ENCODE assay signal across 12 cellular contexts in genomic region chr19:17739121-17739875, GRCh38. TPM values are rescaled to one million over a fixed set of nuclear protein-coding genes. Genes with fewer than 3 reads are reported as not detected.
A peak's percentile ranks its signal among the peaks of the same experiment; 100 is the strongest.
DNase-seq lines count a peak whose midpoint lies in the region; ATAC-seq, FAIRE-seq and TF ChIP-seq lines count a peak whose summit lies in the region.
"Had no signal": no experiment of that assay in that cellular context is flagged by ENCODE, and none has a peak within 500 bp of the region (broad histone marks: within the 10 kb centered on the region; RNA-seq: fewer than 3 reads in every experiment).

No MANE protein-coding gene starts in this region.

- no peaks in the 10 kb centered on the region for H3K4me1 Mint-ChIP-seq in Caco-2 (ENCODE audit: low read depth, unreplicated experiment)

- H3K36me3 ChIP-seq in Karpas-422 (ENCODE audit: insufficient read depth, low read length) (peaks cover 5% of the 10 kb centered on the region; the same call in 1 of the 2 replicates), Caco-2 (ENCODE audit: control insufficient read depth, insufficient read depth, low read length) (no peaks in the 10 kb centered on the region)

- no peaks in the 10 kb centered on the region for H3K9me3 Mint-ChIP-seq in Caco-2 (ENCODE audit: unreplicated experiment)
- H3K9me3 Mint-ChIP-seq: activated naive CD8-positive, alpha-beta T cell treated with anti-CD3 and anti-CD28 coated beads, Interleukin-2, amount 10 ng/mL, durations not matched to agents 7 days and 5 days; T-helper 1 cell treated with Interleukin-12 subunit alpha and Interleukin-12 subunit beta and Interleukin-4 antibody, amounts not matched to agents 30 μg/mL and 1 μg/mL, for 36 hours had no signal

- H3K27me3 ChIP-seq in Karpas-422 (ENCODE audit: low read length) (no peaks in the 10 kb centered on the region), Caco-2 (replicated peaks; ENCODE audit: control insufficient read depth, insufficient read depth, low read length) (no peaks in the 10 kb centered on the region)
- H3K27me3 ChIP-seq: vagina had no signal

- POLR2A ChIA-PET in Caco-2 (lab: Charles Lee) = no interaction called here

- intact Hi-C loops in Caco-2 (cut with micrococcal nuclease; ENCODE audit: unreplicated experiment) = no loop called here

- peak; percentile 5 for FAIRE-seq in GM12892 (lab: Jason Lieb, UNC)

- no TSS peak for BruUV-seq in Caco-2 (replicated peaks; lab: Mats Ljungman, UMichigan)

- CTCF ChIA-PET in Caco-2 (lab: Charles Lee) = interaction anchor here (0.5 kb wide), 1 partner anchor 133 kb away, joined by 3 read pairs; no protein-coding TSS in a partner anchor

- ATAC-seq in HG03045 (IDR thresholded peaks at IDR 0.05; ENCODE audit: unreplicated experiment) = no peak

- H3K79me2 ChIP-seq in Karpas-422 (ENCODE audit: low read length) = no peaks in the 10 kb centered on the region

- no peaks in the 10 kb centered on the region for H3K9me2 ChIP-seq in Karpas-422 (replicated peaks; ENCODE audit: insufficient read depth, low read length)

- H3K9me3 ChIP-seq in Karpas-422 (ENCODE audit: low read length) (no peaks in the 10 kb centered on the region), Caco-2 (no peaks in the 10 kb centered on the region)
- H3K9me3 ChIP-seq: vagina had no signal

- H3K4me3 Mint-ChIP-seq in Caco-2 (ENCODE audit: unreplicated experiment) = no peak overlapping the region
- H3K4me3 Mint-ChIP-seq: activated naive CD8-positive, alpha-beta T cell treated with anti-CD3 and anti-CD28 coated beads, Interleukin-2, amount 10 ng/mL, durations not matched to agents 7 days and 5 days; T-helper 1 cell treated with Interleukin-12 subunit alpha and Interleukin-12 subunit beta and Interleukin-4 antibody, amounts not matched to agents 30 μg/mL and 1 μg/mL, for 36 hours had no signal

- H3K4me1 ChIP-seq in Karpas-422 (ENCODE audit: low read length) (peaks cover 18% of the 10 kb centered on the region), Caco-2 (peaks cover 4% of the 10 kb centered on the region)
- H3K4me1 ChIP-seq: vagina had no signal

- no peaks in the 10 kb centered on the region; the same call in 1 of the 2 replicates for H4K20me1 ChIP-seq in Karpas-422 (ENCODE audit: insufficient read depth, low read depth, low read length)

- no peak overlapping the region for H2AFZ ChIP-seq in Karpas-422 (ENCODE audit: low read length)

- H3K9ac ChIP-seq in Karpas-422 (ENCODE audit: low read length) = 0 out of 2 replicates have a peak overlapping the region, but pooled peaks have one; percentile 3

- H3K4me3 ChIP-seq in Karpas-422 (ENCODE audit: low read length) (no peak overlapping the region), Caco-2 (ENCODE audit: low read depth, low read length) (no peak overlapping the region)
- H3K4me3 ChIP-seq: vagina had no signal

- no peak for DNase-seq in GM12892 (ENCODE audit: insufficient read length)
- DNase-seq in Karpas-422 = peak; percentile 75
- DNase-seq in UCSD-AML1 (lab: John Stamatoyannopoulos, UW; ENCODE audit: unreplicated experiment) = peak; percentile 81
- peak; percentile 50 for DNase-seq in myocyte (ENCODE audit: low read depth)
- no peak for DNase-seq in Caco-2
- DNase-seq in AG20443 (ENCODE audit: low spot score) = no peak
- DNase-seq in stimulated activated CD4-positive, alpha-beta T cell treated with anti-CD3 and anti-CD28 coated beads, Interleukin-12 subunit alpha, Interleukin-12 subunit beta, amount 100 ng/mL, for 4 hours = no peak
- DNase-seq: activated naive CD8-positive, alpha-beta T cell treated with anti-CD3 and anti-CD28 coated beads, Interleukin-2, amount 10 ng/mL, durations not matched to agents 7 days and 5 days had no signal

- H3K27ac Mint-ChIP-seq in Caco-2 (ENCODE audit: unreplicated experiment) = no peak overlapping the region
- H3K27ac Mint-ChIP-seq: activated naive CD8-positive, alpha-beta T cell treated with anti-CD3 and anti-CD28 coated beads, Interleukin-2, amount 10 ng/mL, durations not matched to agents 7 days and 5 days; T-helper 1 cell treated with Interleukin-12 subunit alpha and Interleukin-12 subunit beta and Interleukin-4 antibody, amounts not matched to agents 30 μg/mL and 1 μg/mL, for 36 hours had no signal

- peak overlapping the region; percentile 45; the same call in 1 of the 2 replicates for H3K27ac ChIP-seq in Karpas-422 (ENCODE audit: low read length)
- H3K27ac ChIP-seq: vagina had no signal

- TF ChIP-seq POLR2A in GM12892 (IDR thresholded peaks at IDR 0.05; ENCODE audit: low read depth, low read length) = no peak

- no peak for TF ChIP-seq CTCF in Caco-2 (IDR thresholded peaks at IDR 0.05; ENCODE audit: insufficient read depth in 1 of 2, low read depth in 1 of 2, low read length in 1 of 2, severe bottlenecking in 1 of 2, unreplicated experiment in 1 of 2)

- peak overlapping the region; percentile 33 for H3K4me2 ChIP-seq in Karpas-422 (ENCODE audit: low read depth, low read length, poor library complexity, severe bottlenecking)

- H3K27me3 Mint-ChIP-seq in Caco-2 (ENCODE audit: insufficient read depth, unreplicated experiment) = no peaks in the 10 kb centered on the region
- H3K27me3 Mint-ChIP-seq: activated naive CD8-positive, alpha-beta T cell treated with anti-CD3 and anti-CD28 coated beads, Interleukin-2, amount 10 ng/mL, durations not matched to agents 7 days and 5 days had no signal

- peaks cover 15% of the 10 kb centered on the region for H3K36me3 Mint-ChIP-seq in Caco-2 (ENCODE audit: insufficient read depth, unreplicated experiment)

RNA-seq across cellular contexts. Expression of gene FCHO1, which starts 12.0 kb away (rescaled TPM):
- 19.9 TPM for polyA plus RNA-seq in GM12892 (2012; ENCODE audit: missing spikeins)
- total RNA-seq in Karpas-422 (2014; rRNA removed; shearing (Covaris generic); ENCODE audit: low replicate concordance) = 16.6 and 40.4 TPM in 2 replicates
- total RNA-seq in myocyte (0.05 TPM in 1 of 2 replicates, not detected in the other), Caco-2 (2022) (0.35 and 0.39 TPM in 2 replicates)
- 0.09 TPM for polyA plus RNA-seq in myocyte (2012)

RNA-seq across cellular contexts. Expression of gene MAP1S, which starts 20.0 kb away (rescaled TPM):
- 16.0 TPM for polyA plus RNA-seq in GM12892 (2012; ENCODE audit: missing spikeins)
- 22.9 and 34.6 TPM in 2 replicates for total RNA-seq in Karpas-422 (2014; rRNA removed; shearing (Covaris generic); ENCODE audit: low replicate concordance)
- total RNA-seq in myocyte = 20.4 and 24.5 TPM in 2 replicates
- 40.7 TPM for polyA plus RNA-seq in myocyte (2012)
- 51.4 and 58.2 TPM in 2 replicates for total RNA-seq in Caco-2 (2022)

RNA-seq across cellular contexts. Expression of gene UNC13A, which starts 51.1 kb away (rescaled TPM):
- 0.68 TPM for polyA plus RNA-seq in GM12892 (2012; ENCODE audit: missing spikeins)
- total RNA-seq in Karpas-422 (2014; rRNA removed; shearing (Covaris generic); ENCODE audit: low replicate concordance) = under 0.01 TPM in 1 of 2 replicates, not detected in the other
- 0.03 and 0.05 TPM in 2 replicates for total RNA-seq in myocyte
- polyA plus RNA-seq in myocyte (2012) = 0.03 TPM
- total RNA-seq in Caco-2 (2022) = 0.18 and 0.23 TPM in 2 replicates

RNA-seq across cellular contexts. Expression of gene B3GNT3, which starts 55.6 kb away (rescaled TPM):
- not detected for polyA plus RNA-seq in GM12892 (2012; ENCODE audit: missing spikeins)
- not detected in 2 replicates for total RNA-seq in Karpas-422 (2014; rRNA removed; shearing (Covaris generic); ENCODE audit: low replicate concordance)
- not detected in 2 replicates for total RNA-seq in myocyte
- not detected for polyA plus RNA-seq in myocyte (2012)
- 2.8 and 4.6 TPM in 2 replicates for total RNA-seq in Caco-2 (2022)
- total RNA-seq: activated naive CD8-positive, alpha-beta T cell treated with anti-CD3 and anti-CD28 coated beads, Interleukin-2, amount 10 ng/mL, durations not matched to agents 7 days and 5 days; lung microvascular endothelial cell had no signal

Comparison
In these comparisons a context has a peak if more than half of its experiments do, and no peak if none do; other contexts are left out.
1. DNase-seq: peak in Karpas-422 (single experiment), UCSD-AML1 (single experiment) and myocyte (single experiment); none in GM12892 (single experiment), Caco-2 (0 of 2), AG20443 (single experiment) and stimulated activated CD4-positive, alpha-beta T cell treated with anti-CD3 and anti-CD28 coated beads, Interleukin-12 subunit alpha, Interleukin-12 subunit beta, amount 100 ng/mL, for 4 hours (single experiment).
2. RNA of gene FCHO1, which starts 12.0 kb away (total RNA-seq): 16.6 to 40.4 TPM in Karpas-422; 0.35 to 0.39 TPM in Caco-2 and 0.05 TPM in myocyte; every median in the first group is over 10 times any median in the second.